Comparison of ENCODE assay signal across 9 cellular contexts in the genomic region with DNA sequence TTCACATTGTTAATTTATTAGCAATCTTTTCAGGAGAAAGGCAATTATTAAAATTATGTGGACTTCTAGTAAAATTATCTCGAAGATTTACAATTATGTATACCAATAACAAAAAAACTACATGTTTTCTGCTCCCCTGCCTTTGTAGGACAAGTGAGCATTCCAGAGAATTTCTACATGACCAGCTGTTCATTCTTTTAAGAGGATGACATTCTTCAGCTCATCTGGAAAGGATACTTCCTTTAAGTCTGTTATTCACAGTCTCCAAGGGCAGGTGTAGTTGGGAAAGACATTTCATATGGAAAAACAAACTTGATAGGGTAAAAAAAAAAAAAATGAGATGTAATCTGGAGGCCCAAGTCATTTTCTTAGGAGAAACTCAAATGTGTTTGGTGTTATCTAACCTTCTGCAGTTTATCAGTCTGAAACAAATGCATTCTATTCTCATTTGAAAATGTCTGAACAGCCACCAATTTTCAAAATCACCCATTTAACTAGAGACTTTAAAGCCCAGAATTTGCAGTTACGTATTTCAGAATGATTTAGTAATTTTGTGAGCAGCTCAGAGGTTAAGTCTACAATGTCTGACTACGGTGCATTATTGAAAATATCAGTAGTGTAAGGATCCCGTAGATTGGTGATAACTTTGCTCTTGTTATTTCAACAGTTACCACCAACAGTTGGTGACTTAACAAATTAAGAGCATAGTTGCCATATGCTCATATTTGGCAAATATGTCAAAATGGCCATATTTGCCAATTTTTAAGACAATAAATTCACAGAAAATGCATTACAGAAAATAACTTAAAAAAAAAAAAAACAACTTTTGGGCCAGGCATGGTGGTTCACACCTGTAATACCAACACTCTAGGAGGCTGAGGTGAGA. TPM values are rescaled to one million over a fixed set of nuclear protein-coding genes. Genes with fewer than 3 reads are reported as not detected.
A peak's percentile ranks its signal among the peaks of the same experiment; 100 is the strongest.
DNase-seq lines count a peak whose midpoint lies in the region; ATAC-seq and TF ChIP-seq lines count a peak whose summit lies in the region.
"Had no signal": no experiment of that assay in that cellular context is flagged by ENCODE, and none has a peak within 500 bp of the region (broad histone marks: within the 10 kb centered on the region; RNA-seq: fewer than 3 reads in every experiment).

No MANE protein-coding gene starts in this region.

- POLR2A ChIA-PET in CD4-positive, alpha-beta T cell (lab: Charles Lee) = interaction anchor here (0.6 to 3.6 kb wide), 4 partner anchors 13 to 553 kb away, joined by 3 to 19 read pairs (median 10); a partner anchor contains a TSS

- intact Hi-C loops in CD4-positive, alpha-beta T cell (cut with DNase I, micrococcal nuclease) = loop anchor here in 1 of 2 experiments (10.0 kb wide), 1 partner anchor 329 kb away; no protein-coding TSS in a partner anchor

- H3K36me3 ChIP-seq in endocrine pancreas (ENCODE audit: control insufficient read depth, insufficient read depth, low read length) = no peaks in the 10 kb centered on the region

- H3K27me3 ChIP-seq in CD4-positive, alpha-beta T cell (ENCODE audit: control insufficient read depth, insufficient read depth, low read length) = no peaks in the 10 kb centered on the region
- H3K27me3 ChIP-seq in endocrine pancreas (ENCODE audit: control insufficient read depth, insufficient read depth, low read length) = no peaks in the 10 kb centered on the region

- H3K36me3 Mint-ChIP-seq in CD4-positive, alpha-beta T cell (ENCODE audit: low read depth) = no peaks in the 10 kb centered on the region
- H3K36me3 Mint-ChIP-seq in nephron progenitor cell (ENCODE audit: low read depth) = peaks cover 25% of the 10 kb centered on the region

- no peak for ATAC-seq in CD4-positive, alpha-beta T cell (ENCODE audit: poor library complexity)
- ATAC-seq in GM21717 (IDR thresholded peaks at IDR 0.05; ENCODE audit: unreplicated experiment) = no peak
- ATAC-seq in GM19455 (IDR thresholded peaks at IDR 0.05; ENCODE audit: unreplicated experiment) = no peak

- H3K27me3 Mint-ChIP-seq in CD4-positive, alpha-beta T cell = no peaks in the 10 kb centered on the region
- H3K27me3 Mint-ChIP-seq in nephron progenitor cell (ENCODE audit: low read depth, poor library complexity) = no peaks in the 10 kb centered on the region

- H3K4me3 Mint-ChIP-seq in CD4-positive, alpha-beta T cell = peak overlapping the region; percentile 88
- H3K4me3 Mint-ChIP-seq in nephron progenitor cell = peak overlapping the region; percentile 95

- no peak for TF ChIP-seq CTCF in CD4-positive, alpha-beta T cell (IDR thresholded peaks at IDR 0.05)
- no peak for TF ChIP-seq CTCF in nephron progenitor cell (IDR thresholded peaks at IDR 0.05)

- no peaks in the 10 kb centered on the region for H3K9me3 ChIP-seq in CD4-positive, alpha-beta T cell (ENCODE audit: control insufficient read depth, low read length)
- no peaks in the 10 kb centered on the region for H3K9me3 ChIP-seq in endocrine pancreas (ENCODE audit: control insufficient read depth, low read length)

- no peak overlapping the region for H3K27ac ChIP-seq in CD4-positive, alpha-beta T cell (ENCODE audit: low read depth, low read length)

- H3K9ac ChIP-seq in endocrine pancreas (ENCODE audit: control insufficient read depth, insufficient read depth, low read length) = no peak overlapping the region

- H3K4me1 Mint-ChIP-seq in CD4-positive, alpha-beta T cell (ENCODE audit: low read depth) = peaks cover 48% of the 10 kb centered on the region
- H3K4me1 Mint-ChIP-seq in nephron progenitor cell = peaks cover 48% of the 10 kb centered on the region

- peak overlapping the region; percentile 65 for H3K4me3 ChIP-seq in endocrine pancreas (ENCODE audit: control insufficient read depth, insufficient read depth, low read length)

- H3K4me1 ChIP-seq in endocrine pancreas (ENCODE audit: control insufficient read depth, insufficient read depth, low read length) = peaks cover 6% of the 10 kb centered on the region

- H3K9me3 Mint-ChIP-seq in CD4-positive, alpha-beta T cell = no peaks in the 10 kb centered on the region
- H3K9me3 Mint-ChIP-seq in nephron progenitor cell = no peaks in the 10 kb centered on the region

- peak overlapping the region; percentile 82 for H3K27ac Mint-ChIP-seq in CD4-positive, alpha-beta T cell
- H3K27ac Mint-ChIP-seq in nephron progenitor cell = peak overlapping the region; percentile 99

- DNase-seq in CD4-positive, alpha-beta T cell = no peak
- DNase-seq in NCI-H226 (peak; percentile 31), nephron progenitor cell (no peak), cortex of kidney (lab: John Stamatoyannopoulos, UW) (no peak)
- no peak for DNase-seq in stimulated activated CD8-positive, alpha-beta memory T cell treated with anti-CD3 and anti-CD28 coated beads, Interleukin-4, amount 100 ng/mL, for 48 hours
- DNase-seq: activated CD4-positive, CD25-positive, alpha-beta regulatory T cell had no signal

- CTCF ChIA-PET in CD4-positive, alpha-beta T cell (lab: Charles Lee) = interaction anchor here (0.9 kb wide), 2 partner anchors 86 to 507 kb away, joined by 3 read pairs; no protein-coding TSS in a partner anchor

RNA-seq across cellular contexts. Expression of a gene that starts 1.8 kb away (rescaled TPM):
- total RNA-seq in CD4-positive, alpha-beta T cell = 1 to 10 TPM; 6.5 TPM

RNA-seq across cellular contexts. Expression of a gene that starts 51.1 kb away (rescaled TPM):
- total RNA-seq in CD4-positive, alpha-beta T cell = 100 to 1,000 TPM; 646 to 654 TPM
